In the genomic region with DNA sequence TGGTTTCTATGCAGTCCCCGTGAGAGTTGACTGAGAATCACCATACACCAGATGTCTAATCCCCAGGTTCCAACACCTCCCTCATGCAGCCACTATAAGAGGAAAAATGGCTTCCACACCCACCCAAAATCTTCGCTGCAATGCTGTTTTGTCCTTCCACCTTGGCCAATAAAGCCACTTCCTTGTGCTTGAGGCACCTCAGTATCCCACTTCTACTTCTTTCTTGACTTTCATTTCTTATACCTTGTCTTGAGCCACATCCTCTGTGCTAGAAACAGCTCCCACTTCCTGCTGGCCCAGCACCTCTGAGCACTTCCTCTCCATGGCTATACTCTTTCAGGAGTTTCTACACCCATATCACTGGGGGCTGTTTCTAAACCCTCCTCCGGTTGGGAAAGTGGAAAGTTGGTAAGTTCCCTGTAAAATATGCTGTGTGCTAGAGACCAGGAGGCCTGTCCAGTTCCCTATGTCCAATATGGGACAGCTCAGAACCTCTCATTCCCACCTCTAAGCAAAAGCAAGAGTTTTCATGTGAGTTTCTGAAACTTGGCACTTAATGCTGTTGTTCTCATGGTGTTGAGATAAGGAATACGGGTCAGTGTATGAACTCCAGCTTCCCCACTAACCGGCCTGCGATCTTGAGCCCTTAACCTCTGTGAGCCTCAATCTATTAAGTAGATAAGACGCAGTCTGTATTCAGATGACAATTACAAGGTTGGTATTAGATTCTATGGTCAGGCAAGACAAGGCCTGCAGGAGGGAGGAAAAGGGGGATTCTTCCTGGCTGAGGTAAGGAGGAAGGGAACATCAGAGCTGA, we compare ENCODE assay signal across 10 cellular contexts.
DNase-seq lines count a peak whose midpoint lies in the region; ATAC-seq and TF ChIP-seq lines count a peak whose summit lies in the region.
"Had no signal": no experiment of that assay in that cellular context is flagged by ENCODE, and none has a peak within 500 bp of the region (broad histone marks: within the 10 kb centered on the region; RNA-seq: fewer than 3 reads in every experiment).

No MANE protein-coding gene starts in this region.

- peak overlapping the region; percentile 84 to 95 (median 92) for H3K27ac Mint-ChIP-seq in immature natural killer cell

- peaks cover 5 to 6% (median 5%) of the 10 kb centered on the region in 3 donors for H3K27me3 Mint-ChIP-seq in immature natural killer cell (ENCODE audit: low read depth in 3 of 3)

- POLR2A ChIA-PET in RWPE1 (lab: Yijun Ruan, JAX; ENCODE audit: low non-redundant PET) = no interaction called here

- DNase-seq in NB4 (ENCODE audit: low read depth) = peak; percentile 86
- peak; percentile 62 to 72 (median 67) for DNase-seq in immature natural killer cell
- no peak for DNase-seq in ureter (ENCODE audit: low spot score)
- no peak for DNase-seq in RWPE1 (ENCODE audit: low spot score)
- DNase-seq in G401 (ENCODE audit: low spot score) = no peak
- DNase-seq: NCI-H526 treated with DMSO at 0.1 percent for 48 hours, thyroid gland had no signal

- H3K36me3 Mint-ChIP-seq in immature natural killer cell = peaks cover 0 to 8% (median 8%) of the 10 kb centered on the region in 3 donors

- no peak overlapping the region for H3K4me3 ChIP-seq in NB4 (ENCODE audit: low read depth, low read length)
- H3K4me3 ChIP-seq: thyroid gland had no signal

- ATAC-seq in GM18511 (IDR thresholded peaks at IDR 0.05; ENCODE audit: unreplicated experiment) (peak; percentile 38), GM21737 (IDR thresholded peaks at IDR 0.05; ENCODE audit: unreplicated experiment) (peak; percentile 50), GM18520 (IDR thresholded peaks at IDR 0.05; ENCODE audit: unreplicated experiment) (no peak)

- TF ChIP-seq POLR2A in NB4 (IDR thresholded peaks at IDR 0.05; ENCODE audit: extremely low read depth, insufficient read length) = no peak

- no peak overlapping the region for H3K27ac ChIP-seq in RWPE1
- H3K27ac ChIP-seq: thyroid gland had no signal

- H3K4me1 Mint-ChIP-seq in immature natural killer cell = peaks cover 90 to 98% of the 10 kb centered on the region in 2 donors

- peaks cover 0 to 1% (median 0%) of the 10 kb centered on the region in 6 donors for H3K9me3 Mint-ChIP-seq in immature natural killer cell

- in situ Hi-C loops in G401 (cut with HindIII; ENCODE audit: low sequenced_read_pairs) = no loop called here

- peak overlapping the region; percentile 58 to 80 (median 66) for H3K4me3 Mint-ChIP-seq in immature natural killer cell

- no peak for TF ChIP-seq CTCF in NB4 (IDR thresholded peaks at IDR 0.05; ENCODE audit: low read depth, low read length)
- TF ChIP-seq CTCF in RWPE1 (conservative IDR thresholded peaks at IDR 0.05; ENCODE audit: low read depth) = no peak

- CTCF ChIA-PET in RWPE1 (lab: Yijun Ruan, JAX) = no interaction called here

Comparison
In these comparisons a context has a peak if more than half of its experiments do, and no peak if none do; other contexts are left out.
1. DNase-seq: peak in NB4 (single experiment) and immature natural killer cell (3 of 3); none in ureter (single experiment), RWPE1 (single experiment) and G401 (single experiment).